8 cellular contexts compared by ENCODE assay signal in the genomic region with DNA sequence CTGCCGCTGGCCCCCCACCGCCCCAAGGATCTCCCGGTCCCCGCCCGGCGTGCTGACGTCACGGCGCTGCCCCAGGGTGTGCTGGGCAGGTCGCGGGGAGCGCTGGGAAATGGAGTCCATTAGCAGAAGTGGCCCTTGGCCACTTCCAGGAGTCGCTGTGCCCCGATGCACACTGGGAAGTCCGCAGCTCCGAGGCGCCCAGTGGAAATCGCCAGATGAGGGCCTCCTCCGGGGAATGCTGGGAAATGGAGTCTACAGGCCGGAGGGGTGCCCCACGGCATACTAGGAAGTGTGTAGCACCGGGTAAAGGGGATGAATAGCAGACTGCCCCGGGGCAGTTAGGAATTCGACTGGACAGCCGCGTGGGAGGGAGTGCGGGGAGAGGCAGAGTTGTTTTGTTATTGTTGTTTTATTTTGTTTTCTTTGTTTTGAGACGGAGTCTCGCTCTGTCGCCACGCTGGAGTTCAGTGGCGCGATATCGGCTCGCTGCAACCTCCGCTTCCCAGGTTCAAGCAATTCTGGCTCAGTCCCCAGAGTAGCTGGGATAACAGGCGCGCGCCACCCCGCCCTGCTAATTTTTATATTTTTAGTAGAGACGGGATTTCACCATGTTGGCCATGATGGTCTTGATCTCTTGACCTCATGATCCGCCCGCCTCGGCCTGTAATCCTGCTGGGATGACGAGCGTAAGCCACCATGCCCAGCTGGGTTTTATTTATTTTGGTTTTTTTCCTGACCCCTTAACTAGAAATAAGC. TPM values are rescaled to one million over a fixed set of nuclear protein-coding genes. Genes with fewer than 3 reads are reported as not detected.
DNase-seq lines count a peak whose midpoint lies in the region; ATAC-seq, FAIRE-seq and TF ChIP-seq lines count a peak whose summit lies in the region.

A gene (minus strand): TSS at position 2 of the 756 bp plus-strand sequence. CDS start 94 bp downstream, outside the sequence.

- peak in 1 of 2 donors; percentile 4 for TF ChIP-seq CTCF in right atrium auricular region (IDR thresholded peaks at IDR 0.05)
- no peak for TF ChIP-seq CTCF in psoas muscle (IDR thresholded peaks at IDR 0.05)

- intact Hi-C loops in T-helper 2 cell treated with Interferon-gamma antibody and Interleukin-4, amounts not matched to agents 100 ng/mL and 5 ng/mL, for 36 hours (cut with micrococcal nuclease): loop anchor here (1.0 to 5.0 kb wide), 9 partner anchors 37 to 1022 kb away; a partner anchor contains a TSS
- intact Hi-C loops in psoas muscle (cut with DNase I): no loop called here

- H3K4me1 ChIP-seq in right atrium auricular region: peaks cover 0 to 45% of the 10 kb centered on the region in 2 donors
- H3K4me1 ChIP-seq in psoas muscle: peaks cover 15% of the 10 kb centered on the region

- no peaks in the 10 kb centered on the region for H3K27me3 ChIP-seq in right atrium auricular region
- H3K27me3 ChIP-seq in psoas muscle (ENCODE audit: insufficient read depth in 3 of 3, low read length in 2 of 3): no peaks in the 10 kb centered on the region

- H3K4me3 ChIP-seq in right atrium auricular region (peak within 1 kb of the TSS; percentile 80 to 88), psoas muscle (peak within 1 kb of the TSS; percentile 89)

- H3K9me3 ChIP-seq in right atrium auricular region: no peaks in the 10 kb centered on the region
- no peaks in the 10 kb centered on the region for H3K9me3 ChIP-seq in psoas muscle

- peak; percentile 72 for FAIRE-seq in urothelium cell line (lab: Jason Lieb, UNC)

- H3K36me3 ChIP-seq in right atrium auricular region: peaks cover under 1% of the 10 kb centered on the region
- no peaks in the 10 kb centered on the region for H3K36me3 ChIP-seq in psoas muscle (ENCODE audit: insufficient read depth in 1 of 2, low read depth in 1 of 2)

- WGBS in psoas muscle, 3 donors: 0 to 1% (median 0%) methylated on average over 37 to 46 of the region's 46 CpGs

- DNase-seq in NCI-H187 treated with DMSO at 0.1 percent for 48 hours (lab: John Stamatoyannopoulos, UW): peak; percentile 92
- peak; percentile 81 to 100 (median 99) for DNase-seq in anterior cingulate cortex (lab: John Stamatoyannopoulos, UW)
- peak; percentile 99 for DNase-seq in right atrium auricular region (ENCODE audit: low spot score)
- DNase-seq in psoas muscle: peak; percentile 99
- peak; percentile 99 for DNase-seq in urothelium cell line (ENCODE audit: low spot score)

- peak within 1 kb of the TSS; percentile 96 to 97 for H3K27ac ChIP-seq in right atrium auricular region
- H3K27ac ChIP-seq in psoas muscle: peak within 1 kb of the TSS; percentile 83

- ATAC-seq in GM18499 (IDR thresholded peaks at IDR 0.05; ENCODE audit: insufficient read depth, unreplicated experiment) (peak; percentile 58), HG02943 (IDR thresholded peaks at IDR 0.05; ENCODE audit: low read depth, unreplicated experiment) (peak; percentile 72), psoas muscle (peak; percentile 84 to 92 (median 89))

RNA-seq across cellular contexts. Expression of the gene that starts here (rescaled TPM):
- 132 and 136 TPM in 2 replicates for total RNA-seq in T-helper 2 cell treated with Interferon-gamma antibody and Interleukin-4, amounts not matched to agents 100 ng/mL and 5 ng/mL, for 36 hours
- total RNA-seq in right atrium auricular region (100 to 1,000 TPM in 1 of 2 donors, 10 to 100 TPM in 1; 98.9 to 205 TPM), psoas muscle (10 to 100 TPM; 20.5 to 35.3 (median 24.8) TPM)
- 10 to 100 TPM; 28.5 to 59.1 (median 44.4) TPM for polyA plus RNA-seq in psoas muscle

Comparison
In these comparisons a context has a peak if more than half of its experiments do, and no peak if none do; other contexts are left out.
1. Peak in every context shown above with its lines: DNase-seq, ATAC-seq, H3K4me3 ChIP-seq and H3K27ac ChIP-seq.